Comparison of ENCODE assay signal across 29 cellular contexts in the genomic region with DNA sequence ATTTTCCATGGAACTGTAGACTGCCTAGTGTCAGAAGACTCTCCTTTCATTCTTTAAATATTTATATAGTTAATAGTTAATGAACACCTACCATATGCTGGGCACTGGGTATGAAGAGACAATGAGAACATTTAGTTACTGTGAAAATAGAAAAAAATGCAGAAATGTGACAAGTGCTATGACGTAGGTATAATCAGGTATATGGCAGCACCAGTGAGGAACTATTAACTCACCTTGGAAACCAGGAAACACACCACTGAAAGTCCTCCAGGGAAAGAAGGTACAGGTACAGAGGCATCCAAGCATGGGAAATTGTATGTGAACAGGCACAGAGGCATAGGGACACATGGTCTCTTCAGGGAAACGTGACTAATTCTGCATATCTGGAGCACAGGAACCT. TPM values are rescaled to one million over a fixed set of nuclear protein-coding genes. Genes with fewer than 3 reads are reported as not detected.
DNase-seq lines count a peak whose midpoint lies in the region; ATAC-seq, FAIRE-seq and TF ChIP-seq lines count a peak whose summit lies in the region.
"Had no signal": no experiment of that assay in that cellular context is flagged by ENCODE, and none has a peak within 500 bp of the region (broad histone marks: within the 10 kb centered on the region; RNA-seq: fewer than 3 reads in every experiment).

No MANE protein-coding gene starts in this region.

- intact Hi-C loops in pancreas (cut with DNase I), result no loop called here

- in situ Hi-C loops in Caki2 (cut with HindIII; ENCODE audit: low pct_unique_long_range_greater_than_20kb, low sequenced_read_pairs), result no loop called here

- DNase-seq in Caki2 (ENCODE audit: low read depth), result peak; percentile 75
- DNase-seq in RCC 7860 (ENCODE audit: low spot score), result peak; percentile 57
- DNase-seq in kidney glomerular epithelial cell (lab: John Stamatoyannopoulos, UW), result peak; percentile 81
- no peak for DNase-seq in pancreas
- DNase-seq in GM19240 (ENCODE audit: insufficient read length, low spot score), result no peak
- no peak for DNase-seq in COLO829 (ENCODE audit: low spot score)
- no peak for DNase-seq in cortex of kidney (lab: John Stamatoyannopoulos, UW)
- DNase-seq: AML-193; CD4-positive, alpha-beta T cell; COR-L47; DMS 273 treated with DMSO at 0.1 percent for 48 hours; GOT3; HFFc6; Karpas-422; NCI-H1092; NCI-H1417 treated with DMSO at 0.1 percent for 48 hours; NCI-H1694 treated with DMSO at 0.1 percent for 48 hours; NCI-H2081; NCI-H2227 treated with DMSO at 0.1 percent for 48 hours; NCI-H526 treated with DMSO at 0.1 percent for 48 hours; SHP77 had no signal

- TF ChIP-seq CTCF in pancreas (IDR thresholded peaks at IDR 0.05), result no peak

- ATAC-seq in pancreas, result peak in 3 of 4 donors; percentile 23 to 65 (median 59)

- H3K4me1 ChIP-seq in pancreas, result peaks cover 33 to 40% (median 35%) of the 10 kb centered on the region in 3 donors
- H3K4me1 ChIP-seq: BLaER1 treated with 17β-estradiol and CSF1 and Interleukin-3, amounts not matched to agents 10 nM and 100 nM; HAP-1 had no signal

- H3K27me3 ChIP-seq in pancreas, result no peaks in the 10 kb centered on the region
- H3K27me3 ChIP-seq: BLaER1 treated with 17β-estradiol and CSF1 and Interleukin-3, amounts not matched to agents 10 nM and 100 nM had no signal

- H3K36me3 ChIP-seq in pancreas, result no peaks in the 10 kb centered on the region
- H3K36me3 ChIP-seq: BLaER1 treated with 17β-estradiol and CSF1 and Interleukin-3, amounts not matched to agents 10 nM and 100 nM; HAP-1 had no signal

- no peaks in the 10 kb centered on the region for H3K9me3 ChIP-seq in pancreas
- H3K9me3 ChIP-seq: HAP-1 had no signal

- peak; percentile 84 for FAIRE-seq in RCC 7860 (lab: Jason Lieb, UNC)
- FAIRE-seq in pancreas (lab: Jason Lieb, UNC), result no peak
- FAIRE-seq: A204.1, G401.6 had no signal

- WGBS in pancreas, 2 donors, result 61 to 66% methylated on average over 2 of the region's 2 CpGs

- no peak overlapping the region for H3K4me3 ChIP-seq in pancreas
- H3K4me3 ChIP-seq: BLaER1 treated with 17β-estradiol and CSF1 and Interleukin-3, amounts not matched to agents 10 nM and 100 nM; HAP-1 had no signal

- H3K27ac ChIP-seq in pancreas, result peak overlapping the region in 1 of 4 donors; percentile 36
- H3K27ac ChIP-seq: BLaER1 treated with 17β-estradiol and CSF1 and Interleukin-3, amounts not matched to agents 10 nM and 100 nM; HL-60; RWPE1 had no signal

RNA-seq across cellular contexts. Expression of gene DPT, which starts 42.3 kb away (rescaled TPM):
- not detected in 2 replicates for total RNA-seq in Caki2 (2014; rRNA removed; shearing (Covaris generic); ENCODE audit: low replicate concordance)
- total RNA-seq in pancreas, result 10 to 100 TPM in 1 of 6 donors, 1 to 10 TPM in 5; 3.4 to 14.1 (median 5.8) TPM
- polyA plus RNA-seq in pancreas, result 10 to 100 TPM; 13.4 to 16.2 TPM
- total RNA-seq: CD4-positive, alpha-beta T cell; HFFc6; NCI-H460; SK-MEL-5 had no signal

Comparison
In these comparisons a context has a peak if more than half of its experiments do, and no peak if none do; other contexts are left out.
1. DNase-seq: peak in Caki2 (single experiment), RCC 7860 (single experiment) and kidney glomerular epithelial cell (single experiment); none in pancreas (0 of 6), GM19240 (single experiment), COLO829 (single experiment) and cortex of kidney (single experiment).